Comparison of ENCODE assay signal across 33 cellular contexts in the genomic region with DNA sequence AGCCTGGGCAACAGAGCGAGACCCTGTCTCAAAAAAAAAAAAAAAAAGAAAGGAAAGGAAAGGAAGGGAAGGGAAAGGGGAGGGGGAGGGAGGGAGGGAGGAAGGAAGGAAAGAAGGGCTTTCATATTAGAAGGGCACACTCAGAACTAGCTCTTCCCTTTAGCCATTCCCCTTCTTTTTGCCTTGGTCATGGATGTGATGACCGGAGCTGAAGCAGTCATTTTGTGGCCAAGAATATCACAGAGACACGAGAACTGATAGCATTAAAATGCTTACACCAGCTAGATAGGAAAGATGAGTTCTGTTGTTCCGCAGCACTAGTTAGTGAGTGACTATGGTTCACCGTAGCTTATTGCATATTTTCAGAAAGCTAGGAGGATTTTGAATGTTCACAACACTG.
"Had no signal": no experiment of that assay in that cellular context is flagged by ENCODE, and none has a peak within 500 bp of the region (broad histone marks: within the 10 kb centered on the region; RNA-seq: fewer than 3 reads in every experiment).

No MANE protein-coding gene starts in this region.

- H3K36me3 ChIP-seq: adrenal gland, ascending aorta, brain microvascular endothelial cell, breast epithelium, cardiac muscle cell had no signal

- H3K9me3 ChIP-seq: adrenal gland, ascending aorta, body of pancreas, breast epithelium had no signal

- H3K4me3 ChIP-seq: adrenal gland, ascending aorta, body of pancreas, breast epithelium, cardiac muscle cell had no signal

- H3K4me1 ChIP-seq: breast epithelium had no signal

- H3K27me3 ChIP-seq: adrenal gland, ascending aorta, body of pancreas, brain microvascular endothelial cell, breast epithelium, cardiac muscle cell had no signal

- ATAC-seq: activated naive CD4-positive, alpha-beta T cell treated with anti-CD3 and anti-CD28 coated beads, Interleukin-2, amount 50 U/mL, for 72 hours; activated naive CD8-positive, alpha-beta T cell treated with anti-CD3 and anti-CD28 coated beads, Interleukin-2, amount 50 U/mL, for 24 hours; activated T-cell treated with anti-CD3 and anti-CD28 coated beads, Interleukin-2, amount 50 U/mL, for 4 hours; activated T-cell treated with anti-CD3 and anti-CD28 coated beads, Interleukin-2, amount 50 U/mL, for 72 hours; activated T-helper 17 cell treated with anti-CD3 and anti-CD28 coated beads, Interleukin-2, amount 50 U/mL, for 72 hours; body of pancreas had no signal

- FAIRE-seq: astrocyte, bronchial epithelial cell had no signal

- H3K27ac ChIP-seq: adrenal gland, ascending aorta, body of pancreas, brain microvascular endothelial cell, breast epithelium, cardiac muscle cell had no signal

- DNase-seq: activated effector memory CD4-positive, alpha-beta T cell treated with anti-CD3 and anti-CD28 coated beads, Interleukin-2, amount 50 U/mL, for 16 hours; activated effector memory CD4-positive, alpha-beta T cell treated with Interleukin-2 at 50 U/mL for 16 hours; activated gamma-delta T cell; activated gamma-delta T cell treated with Interleukin-2 at 50 U/mL for 16 hours; activated naive CD4-positive, alpha-beta T cell; activated naive CD4-positive, alpha-beta T cell treated with anti-CD3 and anti-CD28 coated beads for 36 hours; activated naive CD4-positive, alpha-beta T cell treated with anti-CD3 and anti-CD28 coated beads, Interleukin-2, amount 10 ng/mL, durations not matched to agents 7 days and 5 days; activated naive CD4-positive, alpha-beta T cell treated with anti-CD3 and anti-CD28 coated beads, Interleukin-2, amount 50 U/mL, for 16 hours; activated naive CD4-positive, alpha-beta T cell treated with Interleukin-2 at 50 U/mL for 16 hours; activated naive CD8-positive, alpha-beta T cell treated with anti-CD3 and anti-CD28 coated beads for 36 hours; activated naive CD8-positive, alpha-beta T cell treated with anti-CD3 and anti-CD28 coated beads, Interleukin-2, amount 10 ng/mL, durations not matched to agents 7 days and 5 days; activated naive CD8-positive, alpha-beta T cell treated with anti-CD3 and anti-CD28 coated beads, Interleukin-2, amount 50 U/mL, for 24 hours; activated T-cell treated with anti-CD3 and anti-CD28 coated beads, Interleukin-2, amount 50 U/mL, for 24 hours; activated T-cell treated with anti-CD3 and anti-CD28 coated beads, Interleukin-2, amount 50 U/mL, for 4 hours; activated T-cell treated with anti-CD3 and anti-CD28 coated beads, Interleukin-2, amount 50 U/mL, for 48 hours; activated T-cell treated with anti-CD3 and anti-CD28 coated beads, Interleukin-2, amount 50 U/mL, for 72 hours; adrenal gland; amniotic stem cell; amygdala; anterior cingulate cortex; aorta; body of pancreas; brain microvascular endothelial cell; caudate nucleus; central memory CD4-positive, alpha-beta T cell; cerebellar nuclear complex had no signal
